2 cellular contexts compared by ENCODE assay signal in genomic region chr1:205191127-205191577, GRCh38.
A peak's percentile ranks its signal among the peaks of the same experiment; 100 is the strongest.
TF ChIP-seq lines count a peak whose summit lies in the region.

No MANE protein-coding gene starts in this region.

TF ChIP-seq in H1, 55 proteins besides CTCF, POLR2A, EP300 and RAD21:
- TF ChIP-seq CBX5 (IDR thresholded peaks at IDR 0.05; ENCODE audit: low read depth, low read length), result no peak
- TF ChIP-seq BACH1 (IDR thresholded peaks at IDR 0.05; ENCODE audit: low read length), result no peak
- no peak for TF ChIP-seq TEAD4 (IDR thresholded peaks at IDR 0.05; ENCODE audit: low read depth, low read length)
- no peak for TF ChIP-seq KDM1A (IDR thresholded peaks at IDR 0.05; ENCODE audit: borderline replicate concordance, low read length)
- no peak for TF ChIP-seq TAF7 (optimal IDR thresholded peaks at IDR 0.05; ENCODE audit: borderline replicate concordance, low read depth, low read length)
- no peak for TF ChIP-seq CHD7 (IDR thresholded peaks at IDR 0.05; ENCODE audit: insufficient replicate concordance, low read length)
- no peak for TF ChIP-seq NRF1 (IDR thresholded peaks at IDR 0.05; ENCODE audit: low read depth, low read length)
- TF ChIP-seq CHD2 (IDR thresholded peaks at IDR 0.05; ENCODE audit: low read length), result no peak
- TF ChIP-seq TCF12 (IDR thresholded peaks at IDR 0.05; ENCODE audit: low read depth, low read length), result no peak
- no peak for TF ChIP-seq RNF2 (IDR thresholded peaks at IDR 0.05; ENCODE audit: borderline replicate concordance, low read depth, low read length, missing control alignments, poor library complexity, severe bottlenecking)
- no peak for TF ChIP-seq YY1 (IDR thresholded peaks at IDR 0.05; ENCODE audit: low read depth, low read length)

TF ChIP-seq in HepG2, 621 proteins besides CTCF, POLR2A, EP300 and RAD21 (continues in another document):
- TF ChIP-seq BCL6 (CRISPR knock-in tag; IDR thresholded peaks at IDR 0.05) (peak; percentile 58), SRSF9 (IDR thresholded peaks at IDR 0.05; ENCODE audit: borderline replicate concordance, insufficient read depth, low read depth, low read length, poor library complexity, severe bottlenecking) (no peak), ZNF546 (CRISPR knock-in tag; conservative IDR thresholded peaks at IDR 0.05) (no peak), ASH2L (IDR thresholded peaks at IDR 0.05; ENCODE audit: insufficient read length, low read depth, low read length) (peak; percentile 51), DMAP1 (CRISPR knock-in tag; IDR thresholded peaks at IDR 0.05) (peak; percentile 56; the same call in 1 of the 2 replicates), GATAD2A (CRISPR knock-in tag; IDR thresholded peaks at IDR 0.05) (peak; percentile 58; the same call in 1 of the 2 replicates), FOXA3 (CRISPR knock-in tag; IDR thresholded peaks at IDR 0.05) (peak; percentile 8; the same call in 1 of the 2 replicates), ZSCAN9 (CRISPR knock-in tag; IDR thresholded peaks at IDR 0.05; ENCODE audit: borderline replicate concordance) (peak; percentile 56; the same call in 1 of the 2 replicates), HMGA1 (CRISPR knock-in tag; conservative IDR thresholded peaks at IDR 0.05) (no peak), FUBP1 (CRISPR knock-in tag; IDR thresholded peaks at IDR 0.05; ENCODE audit: borderline replicate concordance) (no peak), BRD4 (CRISPR knock-in tag; IDR thresholded peaks at IDR 0.05) (no peak), SKI (IDR thresholded peaks at IDR 0.05; ENCODE audit: partially characterized antibody) (no peak), SOX6 (IDR thresholded peaks at IDR 0.05) (no peak), SOX6 (CRISPR knock-in tag; IDR thresholded peaks at IDR 0.05) (peak; percentile 50; the same call in 1 of the 2 replicates), HNF1B (CRISPR knock-in tag; IDR thresholded peaks at IDR 0.05) (peak; percentile 69), ZNF451 (CRISPR knock-in tag; IDR thresholded peaks at IDR 0.05) (no peak), ETV5 (CRISPR knock-in tag; IDR thresholded peaks at IDR 0.05; ENCODE audit: borderline replicate concordance) (no peak), SOX13 (IDR thresholded peaks at IDR 0.05) (no peak), SOX13 (CRISPR knock-in tag; conservative IDR thresholded peaks at IDR 0.05 in 1 of 2, IDR thresholded peaks at IDR 0.05 in 1 of 2) (peak in 1 of 2 experiments; percentile 28; a peak in 1 of 4 replicates), HOXA3 (CRISPR knock-in tag; IDR thresholded peaks at IDR 0.05) (peak; percentile 61; the same call in 1 of the 2 replicates), ISL2 (CRISPR knock-in tag; IDR thresholded peaks at IDR 0.05) (peak; percentile 29; the same call in 1 of the 2 replicates), ZNF441 (CRISPR knock-in tag; IDR thresholded peaks at IDR 0.05; ENCODE audit: borderline replicate concordance) (no peak), RCOR2 (CRISPR knock-in tag; IDR thresholded peaks at IDR 0.05) (no peak), ZNF7 (CRISPR knock-in tag; IDR thresholded peaks at IDR 0.05) (no peak), MED1 (CRISPR knock-in tag; IDR thresholded peaks at IDR 0.05) (peak; percentile 32; the same call in 1 of the 2 replicates), ZNF781 (CRISPR knock-in tag; IDR thresholded peaks at IDR 0.05; ENCODE audit: borderline replicate concordance, not compliant biosample characterization) (no peak), ZNF672 (CRISPR knock-in tag; IDR thresholded peaks at IDR 0.05) (no peak), ZNF792 (CRISPR knock-in tag; IDR thresholded peaks at IDR 0.05) (0 out of 2 replicates have a peak, but pooled peaks have one; percentile 30), RXRB (CRISPR knock-in tag; IDR thresholded peaks at IDR 0.05; ENCODE audit: borderline replicate concordance) (peak; percentile 32; the same call in 1 of the 2 replicates)
- TF ChIP-seq, protein P1, sequence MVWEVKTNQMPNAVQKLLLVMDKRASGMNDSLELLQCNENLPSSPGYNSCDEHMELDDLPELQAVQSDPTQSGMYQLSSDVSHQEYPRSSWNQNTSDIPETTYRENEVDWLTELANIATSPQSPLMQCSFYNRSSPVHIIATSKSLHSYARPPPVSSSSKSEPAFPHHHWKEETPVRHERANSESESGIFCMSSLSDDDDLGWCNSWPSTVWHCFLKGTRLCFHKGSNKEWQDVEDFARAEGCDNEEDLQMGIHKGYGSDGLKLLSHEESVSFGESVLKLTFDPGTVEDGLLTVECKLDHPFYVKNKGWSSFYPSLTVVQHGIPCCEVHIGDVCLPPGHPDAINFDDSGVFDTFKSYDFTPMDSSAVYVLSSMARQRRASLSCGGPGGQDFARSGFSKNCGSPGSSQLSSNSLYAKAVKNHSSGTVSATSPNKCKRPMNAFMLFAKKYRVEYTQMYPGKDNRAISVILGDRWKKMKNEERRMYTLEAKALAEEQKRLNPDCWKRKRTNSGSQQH (CRISPR knock-in tag; IDR thresholded peaks at IDR 0.05; ENCODE audit: low read depth), result no peak
- TF ChIP-seq, protein P2, sequence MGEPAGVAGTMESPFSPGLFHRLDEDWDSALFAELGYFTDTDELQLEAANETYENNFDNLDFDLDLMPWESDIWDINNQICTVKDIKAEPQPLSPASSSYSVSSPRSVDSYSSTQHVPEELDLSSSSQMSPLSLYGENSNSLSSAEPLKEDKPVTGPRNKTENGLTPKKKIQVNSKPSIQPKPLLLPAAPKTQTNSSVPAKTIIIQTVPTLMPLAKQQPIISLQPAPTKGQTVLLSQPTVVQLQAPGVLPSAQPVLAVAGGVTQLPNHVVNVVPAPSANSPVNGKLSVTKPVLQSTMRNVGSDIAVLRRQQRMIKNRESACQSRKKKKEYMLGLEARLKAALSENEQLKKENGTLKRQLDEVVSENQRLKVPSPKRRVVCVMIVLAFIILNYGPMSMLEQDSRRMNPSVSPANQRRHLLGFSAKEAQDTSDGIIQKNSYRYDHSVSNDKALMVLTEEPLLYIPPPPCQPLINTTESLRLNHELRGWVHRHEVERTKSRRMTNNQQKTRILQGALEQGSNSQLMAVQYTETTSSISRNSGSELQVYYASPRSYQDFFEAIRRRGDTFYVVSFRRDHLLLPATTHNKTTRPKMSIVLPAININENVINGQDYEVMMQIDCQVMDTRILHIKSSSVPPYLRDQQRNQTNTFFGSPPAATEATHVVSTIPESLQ (CRISPR knock-in tag; conservative IDR thresholded peaks at IDR 0.05), result no peak
- TF ChIP-seq, protein P3, sequence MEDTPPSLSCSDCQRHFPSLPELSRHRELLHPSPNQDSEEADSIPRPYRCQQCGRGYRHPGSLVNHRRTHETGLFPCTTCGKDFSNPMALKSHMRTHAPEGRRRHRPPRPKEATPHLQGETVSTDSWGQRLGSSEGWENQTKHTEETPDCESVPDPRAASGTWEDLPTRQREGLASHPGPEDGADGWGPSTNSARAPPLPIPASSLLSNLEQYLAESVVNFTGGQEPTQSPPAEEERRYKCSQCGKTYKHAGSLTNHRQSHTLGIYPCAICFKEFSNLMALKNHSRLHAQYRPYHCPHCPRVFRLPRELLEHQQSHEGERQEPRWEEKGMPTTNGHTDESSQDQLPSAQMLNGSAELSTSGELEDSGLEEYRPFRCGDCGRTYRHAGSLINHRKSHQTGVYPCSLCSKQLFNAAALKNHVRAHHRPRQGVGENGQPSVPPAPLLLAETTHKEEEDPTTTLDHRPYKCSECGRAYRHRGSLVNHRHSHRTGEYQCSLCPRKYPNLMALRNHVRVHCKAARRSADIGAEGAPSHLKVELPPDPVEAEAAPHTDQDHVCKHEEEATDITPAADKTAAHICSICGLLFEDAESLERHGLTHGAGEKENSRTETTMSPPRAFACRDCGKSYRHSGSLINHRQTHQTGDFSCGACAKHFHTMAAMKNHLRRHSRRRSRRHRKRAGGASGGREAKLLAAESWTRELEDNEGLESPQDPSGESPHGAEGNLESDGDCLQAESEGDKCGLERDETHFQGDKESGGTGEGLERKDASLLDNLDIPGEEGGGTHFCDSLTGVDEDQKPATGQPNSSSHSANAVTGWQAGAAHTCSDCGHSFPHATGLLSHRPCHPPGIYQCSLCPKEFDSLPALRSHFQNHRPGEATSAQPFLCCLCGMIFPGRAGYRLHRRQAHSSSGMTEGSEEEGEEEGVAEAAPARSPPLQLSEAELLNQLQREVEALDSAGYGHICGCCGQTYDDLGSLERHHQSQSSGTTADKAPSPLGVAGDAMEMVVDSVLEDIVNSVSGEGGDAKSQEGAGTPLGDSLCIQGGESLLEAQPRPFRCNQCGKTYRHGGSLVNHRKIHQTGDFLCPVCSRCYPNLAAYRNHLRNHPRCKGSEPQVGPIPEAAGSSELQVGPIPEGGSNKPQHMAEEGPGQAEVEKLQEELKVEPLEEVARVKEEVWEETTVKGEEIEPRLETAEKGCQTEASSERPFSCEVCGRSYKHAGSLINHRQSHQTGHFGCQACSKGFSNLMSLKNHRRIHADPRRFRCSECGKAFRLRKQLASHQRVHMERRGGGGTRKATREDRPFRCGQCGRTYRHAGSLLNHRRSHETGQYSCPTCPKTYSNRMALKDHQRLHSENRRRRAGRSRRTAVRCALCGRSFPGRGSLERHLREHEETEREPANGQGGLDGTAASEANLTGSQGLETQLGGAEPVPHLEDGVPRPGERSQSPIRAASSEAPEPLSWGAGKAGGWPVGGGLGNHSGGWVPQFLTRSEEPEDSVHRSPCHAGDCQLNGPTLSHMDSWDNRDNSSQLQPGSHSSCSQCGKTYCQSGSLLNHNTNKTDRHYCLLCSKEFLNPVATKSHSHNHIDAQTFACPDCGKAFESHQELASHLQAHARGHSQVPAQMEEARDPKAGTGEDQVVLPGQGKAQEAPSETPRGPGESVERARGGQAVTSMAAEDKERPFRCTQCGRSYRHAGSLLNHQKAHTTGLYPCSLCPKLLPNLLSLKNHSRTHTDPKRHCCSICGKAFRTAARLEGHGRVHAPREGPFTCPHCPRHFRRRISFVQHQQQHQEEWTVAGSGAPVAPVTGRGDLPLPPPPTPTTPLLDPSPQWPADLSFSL (CRISPR knock-in tag; IDR thresholded peaks at IDR 0.05), result no peak
- TF ChIP-seq, protein P4, sequence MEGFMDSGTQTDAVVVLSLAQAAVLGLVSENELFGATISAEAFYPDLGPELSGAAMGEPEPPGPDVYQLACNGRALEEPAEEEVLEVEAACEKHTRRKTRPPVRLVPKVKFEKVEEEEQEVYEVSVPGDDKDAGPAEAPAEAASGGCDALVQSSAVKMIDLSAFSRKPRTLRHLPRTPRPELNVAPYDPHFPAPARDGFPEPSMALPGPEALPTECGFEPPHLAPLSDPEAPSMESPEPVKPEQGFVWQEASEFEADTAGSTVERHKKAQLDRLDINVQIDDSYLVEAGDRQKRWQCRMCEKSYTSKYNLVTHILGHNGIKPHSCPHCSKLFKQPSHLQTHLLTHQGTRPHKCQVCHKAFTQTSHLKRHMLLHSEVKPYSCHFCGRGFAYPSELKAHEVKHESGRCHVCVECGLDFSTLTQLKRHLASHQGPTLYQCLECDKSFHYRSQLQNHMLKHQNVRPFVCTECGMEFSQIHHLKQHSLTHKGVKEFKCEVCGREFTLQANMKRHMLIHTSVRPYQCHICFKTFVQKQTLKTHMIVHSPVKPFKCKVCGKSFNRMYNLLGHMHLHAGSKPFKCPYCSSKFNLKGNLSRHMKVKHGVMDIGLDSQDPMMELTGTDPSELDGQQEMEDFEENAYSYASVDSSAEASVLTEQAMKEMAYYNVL (CRISPR knock-in tag; IDR thresholded peaks at IDR 0.05; ENCODE audit: borderline replicate concordance), result 0 out of 2 replicates have a peak, but pooled peaks have one; percentile 14
- TF ChIP-seq, protein P5, sequence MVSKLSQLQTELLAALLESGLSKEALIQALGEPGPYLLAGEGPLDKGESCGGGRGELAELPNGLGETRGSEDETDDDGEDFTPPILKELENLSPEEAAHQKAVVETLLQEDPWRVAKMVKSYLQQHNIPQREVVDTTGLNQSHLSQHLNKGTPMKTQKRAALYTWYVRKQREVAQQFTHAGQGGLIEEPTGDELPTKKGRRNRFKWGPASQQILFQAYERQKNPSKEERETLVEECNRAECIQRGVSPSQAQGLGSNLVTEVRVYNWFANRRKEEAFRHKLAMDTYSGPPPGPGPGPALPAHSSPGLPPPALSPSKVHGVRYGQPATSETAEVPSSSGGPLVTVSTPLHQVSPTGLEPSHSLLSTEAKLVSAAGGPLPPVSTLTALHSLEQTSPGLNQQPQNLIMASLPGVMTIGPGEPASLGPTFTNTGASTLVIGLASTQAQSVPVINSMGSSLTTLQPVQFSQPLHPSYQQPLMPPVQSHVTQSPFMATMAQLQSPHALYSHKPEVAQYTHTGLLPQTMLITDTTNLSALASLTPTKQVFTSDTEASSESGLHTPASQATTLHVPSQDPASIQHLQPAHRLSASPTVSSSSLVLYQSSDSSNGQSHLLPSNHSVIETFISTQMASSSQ (IDR thresholded peaks at IDR 0.05; ENCODE audit: low read depth), result peak; percentile 79
- TF ChIP-seq, protein P5 (CRISPR knock-in tag; IDR thresholded peaks at IDR 0.05; ENCODE audit: borderline replicate concordance), result peak; percentile 84; the same call in 1 of the 2 replicates
